Comparison of ENCODE assay signal across 1 cellular context in genomic region chr1:33339413-33339812, GRCh38.
TF ChIP-seq lines count a peak whose summit lies in the region.

No MANE protein-coding gene starts in this region.

TF ChIP-seq in H1, 55 proteins besides CTCF, POLR2A, EP300 and RAD21 (continued from another document):
- TF ChIP-seq CHD7 (IDR thresholded peaks at IDR 0.05; ENCODE audit: insufficient replicate concordance, low read length) (no peak), NRF1 (IDR thresholded peaks at IDR 0.05; ENCODE audit: low read depth, low read length) (no peak), SIX5 (IDR thresholded peaks at IDR 0.05; ENCODE audit: low read depth, low read length) (no peak), HDAC2 (IDR thresholded peaks at IDR 0.05; ENCODE audit: borderline replicate concordance in 1 of 2, low read depth in 2 of 2, low read length in 2 of 2) (no peak), POU5F1 (IDR thresholded peaks at IDR 0.05; ENCODE audit: low read depth, low read length) (no peak)
TF ChIP-seq in H1: peak in this region for 0.
